ENCODE assay signal across 1 cellular context in genomic region chr12:58104443-58104842, GRCh38.
TF ChIP-seq lines count a peak whose summit lies in the region.

No MANE protein-coding gene starts in this region.

TF ChIP-seq in GM23338, 12 proteins besides CTCF, POLR2A, EP300 and RAD21 (continued from another document):
- TF ChIP-seq ETS1 (IDR thresholded peaks at IDR 0.05), result no peak
- TF ChIP-seq ZNF114 (CRISPR knock-in tag; IDR thresholded peaks at IDR 0.05), result no peak
- no peak for TF ChIP-seq REST (IDR thresholded peaks at IDR 0.05; ENCODE audit: unreplicated experiment)
